30 cellular contexts compared by ENCODE assay signal in genomic region chr11:76574406-76574805, GRCh38.
A peak's percentile ranks its signal among the peaks of the same experiment; 100 is the strongest.
DNase-seq lines count a peak whose midpoint lies in the region; ATAC-seq and TF ChIP-seq lines count a peak whose summit lies in the region.
"Had no signal": no experiment of that assay in that cellular context is flagged by ENCODE, and none has a peak within 500 bp of the region (broad histone marks: within the 10 kb centered on the region; RNA-seq: fewer than 3 reads in every experiment).

No MANE protein-coding gene starts in this region.

- TF ChIP-seq CTCF in astrocyte of the spinal cord (IDR thresholded peaks at IDR 0.05; ENCODE audit: low read depth, low read length) (no peak), progenitor cell of endocrine pancreas (IDR thresholded peaks at IDR 0.05; ENCODE audit: unreplicated experiment) (no peak)

- ATAC-seq in GM21515 (IDR thresholded peaks at IDR 0.05; ENCODE audit: unreplicated experiment): no peak
- ATAC-seq: activated T-cell treated with anti-CD3 and anti-CD28 coated beads, Interleukin-2, amount 50 U/mL, for 4 hours; effector memory CD8-positive, alpha-beta T cell; left ventricle myocardium superior; mucosa of descending colon; PC-3; psoas muscle had no signal

- 0 out of 2 replicates have a peak overlapping the region, but pooled peaks have one; percentile 15 for H3K27ac ChIP-seq in GM23248
- H3K27ac ChIP-seq: esophagus squamous epithelium, psoas muscle had no signal

- in situ Hi-C loops in GM23248 (cut with MboI) (no loop called here), astrocyte of the spinal cord (cut with HindIII; ENCODE audit: low sequenced_read_pairs) (no loop called here), HAP-1 (cut with MboI; ENCODE audit: low sequenced_read_pairs) (no loop called here)

- no peak overlapping the region for H3K4me3 ChIP-seq in GM23248
- H3K4me3 ChIP-seq in astrocyte of the spinal cord (ENCODE audit: low read depth, low read length): no peak overlapping the region
- no peak overlapping the region for H3K4me3 ChIP-seq in HAP-1
- H3K4me3 ChIP-seq: ascending aorta, esophagus squamous epithelium, mucosa of descending colon, psoas muscle, skin epidermis had no signal

- H3K4me1 ChIP-seq in GM23248 (ENCODE audit: insufficient read depth) (peaks cover 7% of the 10 kb centered on the region; the same call in 1 of the 2 replicates), HAP-1 (no peaks in the 10 kb centered on the region)
- H3K4me1 ChIP-seq: psoas muscle had no signal

- H3K9ac ChIP-seq in GM23248: no peak overlapping the region

- no peaks in the 10 kb centered on the region for H3K9me2 ChIP-seq in GM23248 (ENCODE audit: insufficient read depth)

- no peak overlapping the region for H3K4me3 Mint-ChIP-seq in progenitor cell of endocrine pancreas (ENCODE audit: low read depth)
- H3K4me3 Mint-ChIP-seq: activated naive CD4-positive, alpha-beta T cell treated with anti-CD3 and anti-CD28 coated beads, Interleukin-2, amount 10 ng/mL, durations not matched to agents 7 days and 5 days; activated T-cell treated with anti-CD3 and anti-CD28 coated beads, Interleukin-2, amount 50 U/mL, for 4 hours; effector memory CD8-positive, alpha-beta T cell; neural crest cell had no signal

- no peak overlapping the region for H3K4me2 ChIP-seq in GM23248 (ENCODE audit: unreplicated experiment)

- 90 to 92% methylated on average over 2 of the region's 2 CpGs for WGBS in GM23248 (ENCODE audit: low coverage in 1 of 2, low lambda C conversion rate in 2 of 2, missing lambda C conversion rate in 2 of 2), 2 experiments

- H3K36me3 Mint-ChIP-seq in progenitor cell of endocrine pancreas (ENCODE audit: insufficient read depth): no peaks in the 10 kb centered on the region
- H3K36me3 Mint-ChIP-seq: activated naive CD4-positive, alpha-beta T cell treated with anti-CD3 and anti-CD28 coated beads, Interleukin-2, amount 10 ng/mL, durations not matched to agents 7 days and 5 days had no signal

- peak overlapping the region; percentile 25 for H3K27ac Mint-ChIP-seq in progenitor cell of endocrine pancreas
- H3K27ac Mint-ChIP-seq: activated naive CD4-positive, alpha-beta T cell treated with anti-CD3 and anti-CD28 coated beads, Interleukin-2, amount 10 ng/mL, durations not matched to agents 7 days and 5 days; CD8-positive, alpha-beta memory T cell; effector memory CD8-positive, alpha-beta T cell had no signal

- H2AFZ ChIP-seq in GM23248: peak overlapping the region; percentile 34; the same call in 1 of the 2 replicates

- peak; percentile 31 for DNase-seq in GM23248
- peak; percentile 37 for DNase-seq in astrocyte of the spinal cord (ENCODE audit: low read depth, low spot score)
- peak; percentile 92 for DNase-seq in islet precursor cell
- no peak for DNase-seq in progenitor cell of endocrine pancreas (ENCODE audit: low spot score, unreplicated experiment)
- no peak for DNase-seq in NCI-H2029 treated with DMSO at 0.1 percent for 48 hours (lab: John Stamatoyannopoulos, UW)
- DNase-seq in HAP-1 (ENCODE audit: low spot score in 2 of 2): no peak
- no peak for DNase-seq in Ammon's horn (ENCODE audit: low spot score)
- DNase-seq: activated CD4-positive, alpha-beta T cell treated with anti-CD3 and anti-CD28 coated beads for 1 hour; activated CD8-positive, alpha-beta memory T cell treated with anti-CD3 and anti-CD28 coated beads for 24 hours; activated naive CD4-positive, alpha-beta T cell treated with anti-CD3 and anti-CD28 coated beads, Interleukin-2, amount 10 ng/mL, durations not matched to agents 7 days and 5 days; activated T-cell treated with anti-CD3 and anti-CD28 coated beads, Interleukin-2, amount 50 U/mL, for 4 hours; CD8-positive, alpha-beta memory T cell; effector memory CD8-positive, alpha-beta T cell; esophagus squamous epithelium; glutamatergic neuron; Kasumi-1; left ventricle myocardium superior; mucosa of descending colon; NCI-H1092 treated with DMSO at 0.1 percent for 48 hours; NCI-H2029; NCI-H345; PC-3; psoas muscle; stimulated activated CD4-positive, alpha-beta T cell treated with anti-CD3 and anti-CD28 coated beads, Interleukin-2, amount 100 ng/mL, for 48 hours; stimulated activated naive CD4-positive, alpha-beta T cell treated with Interleukin-2 at 50 U/mL for 16 hours; T-helper 1 cell had no signal

- H3K9me3 ChIP-seq in GM23248 (ENCODE audit: low read depth) (no peaks in the 10 kb centered on the region), HAP-1 (no peaks in the 10 kb centered on the region)
- H3K9me3 ChIP-seq: ascending aorta, esophagus squamous epithelium, mucosa of descending colon, psoas muscle had no signal

- H3K79me2 ChIP-seq in GM23248 (ENCODE audit: insufficient read depth): no peaks in the 10 kb centered on the region

- H3K36me3 ChIP-seq in GM23248 (ENCODE audit: low read depth) (no peaks in the 10 kb centered on the region), HAP-1 (replicated peaks) (no peaks in the 10 kb centered on the region)
- H3K36me3 ChIP-seq: ascending aorta, esophagus squamous epithelium had no signal

- peaks cover 4% of the 10 kb centered on the region for H3K9me3 Mint-ChIP-seq in progenitor cell of endocrine pancreas (ENCODE audit: low read depth)
- H3K9me3 Mint-ChIP-seq: activated naive CD4-positive, alpha-beta T cell treated with anti-CD3 and anti-CD28 coated beads, Interleukin-2, amount 10 ng/mL, durations not matched to agents 7 days and 5 days; activated T-cell treated with anti-CD3 and anti-CD28 coated beads, Interleukin-2, amount 50 U/mL, for 4 hours; CD8-positive, alpha-beta memory T cell; effector memory CD8-positive, alpha-beta T cell had no signal

- no peaks in the 10 kb centered on the region for H3K27me3 Mint-ChIP-seq in progenitor cell of endocrine pancreas

- no peaks in the 10 kb centered on the region for H4K20me1 ChIP-seq in GM23248 (ENCODE audit: insufficient read depth)

- peaks cover 3% of the 10 kb centered on the region for H3K4me1 Mint-ChIP-seq in progenitor cell of endocrine pancreas (ENCODE audit: low read depth)
- H3K4me1 Mint-ChIP-seq: CD8-positive, alpha-beta memory T cell had no signal

- no peaks in the 10 kb centered on the region for H3K27me3 ChIP-seq in GM23248 (replicated peaks; ENCODE audit: insufficient read depth)
- H3K27me3 ChIP-seq in HAP-1 (ENCODE audit: low read depth): no peaks in the 10 kb centered on the region
- H3K27me3 ChIP-seq: ascending aorta, esophagus squamous epithelium had no signal

- no peaks in the 10 kb centered on the region for H3F3A ChIP-seq in GM23248 (ENCODE audit: insufficient read depth)

Comparison
In these comparisons a context has a peak if more than half of its experiments do, and no peak if none do; other contexts are left out.
1. DNase-seq: peak in GM23248 (single experiment), astrocyte of the spinal cord (single experiment) and islet precursor cell (single experiment); none in progenitor cell of endocrine pancreas (single experiment), NCI-H2029 treated with DMSO at 0.1 percent for 48 hours (single experiment), HAP-1 (0 of 2) and Ammon's horn (single experiment).